1 cellular context compared by ENCODE assay signal in genomic region chr1:2052096-2052569, GRCh38.
TF ChIP-seq lines count a peak whose summit lies in the region.

No MANE protein-coding gene starts in this region.

TF ChIP-seq in H1, 55 proteins besides CTCF, POLR2A, EP300 and RAD21:
- TF ChIP-seq KDM5A (IDR thresholded peaks at IDR 0.05; ENCODE audit: low read length) (no peak), SRF (IDR thresholded peaks at IDR 0.05; ENCODE audit: low read depth, low read length) (no peak), TAF1 (IDR thresholded peaks at IDR 0.05; ENCODE audit: low read depth, low read length) (no peak), YY1 (IDR thresholded peaks at IDR 0.05; ENCODE audit: low read depth, low read length) (no peak), POLR2AphosphoS5 (IDR thresholded peaks at IDR 0.05; ENCODE audit: low read depth, low read length) (no peak), RNF2 (IDR thresholded peaks at IDR 0.05; ENCODE audit: borderline replicate concordance, low read depth, low read length, missing control alignments, poor library complexity, severe bottlenecking) (no peak)
